In the genomic region with DNA sequence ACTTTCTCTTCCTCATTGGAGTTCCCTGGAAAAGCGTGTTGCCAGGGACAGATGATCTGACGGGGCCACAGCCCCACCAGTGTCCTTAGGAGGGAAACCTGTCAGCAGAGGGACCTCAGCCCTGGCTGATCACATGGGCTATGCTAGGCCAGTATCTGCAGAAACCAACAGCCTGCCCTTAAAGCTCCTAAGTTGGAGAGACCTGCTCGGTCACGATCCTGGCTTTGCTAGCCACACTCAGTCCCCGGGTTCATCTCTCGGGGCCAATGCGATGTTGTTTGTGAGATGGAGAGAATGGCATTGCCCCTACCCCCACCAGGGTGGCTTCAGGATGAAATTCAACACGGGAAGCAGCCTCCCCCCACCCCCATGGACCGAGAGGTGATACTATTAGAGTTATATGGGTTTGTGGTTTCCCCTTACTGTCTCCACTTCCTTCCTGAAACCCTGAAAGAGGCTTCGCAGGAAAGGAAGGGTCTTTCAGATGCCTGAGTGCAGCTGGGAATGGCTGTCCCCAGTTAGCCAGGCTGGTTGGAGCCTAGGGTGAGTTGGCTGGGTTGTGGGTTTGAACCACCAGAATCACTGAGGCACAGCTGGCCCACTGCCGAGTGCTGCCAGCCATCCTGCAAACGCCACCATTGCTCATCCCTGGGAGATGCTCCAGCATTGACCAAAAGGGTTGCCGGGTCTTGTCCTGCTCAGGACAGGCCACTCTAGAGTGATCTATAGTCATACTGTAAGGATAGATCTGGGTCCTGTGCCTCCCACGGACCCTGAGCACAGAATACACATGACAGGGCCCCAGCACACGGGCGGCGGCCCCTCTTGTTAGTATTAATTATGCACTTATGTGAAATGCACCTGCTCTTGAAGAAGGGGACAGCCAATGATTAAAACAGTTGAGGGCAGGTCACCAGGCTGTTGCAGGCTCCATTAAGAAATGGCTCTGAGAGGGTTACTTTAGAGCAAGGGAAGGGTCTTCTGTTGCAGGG, we compare ENCODE assay signal across 7 cellular contexts. TPM values are rescaled to one million over a fixed set of nuclear protein-coding genes. Genes with fewer than 3 reads are reported as not detected.
DNase-seq lines count a peak whose midpoint lies in the region; ATAC-seq and TF ChIP-seq lines count a peak whose summit lies in the region.

No MANE protein-coding gene starts in this region.

- no peaks in the 10 kb centered on the region for H3K9me3 ChIP-seq in body of pancreas
- no peaks in the 10 kb centered on the region for H3K9me3 ChIP-seq in ascending aorta

- H3K4me3 ChIP-seq in body of pancreas (no peak overlapping the region), ascending aorta (no peak overlapping the region)

- peak overlapping the region; percentile 73 for H3K4me3 Mint-ChIP-seq in activated T-cell treated with anti-CD3 and anti-CD28 coated beads, Interleukin-2, amount 50 U/mL, for 4 hours

- H3K27ac ChIP-seq in body of pancreas (peak overlapping the region in 2 of 4 donors; percentile 25 to 80), ascending aorta (no peak overlapping the region)

- peaks cover 54% of the 10 kb centered on the region for H3K4me1 ChIP-seq in body of pancreas
- peaks cover 3 to 11% of the 10 kb centered on the region in 2 donors for H3K4me1 ChIP-seq in ascending aorta

- peak; percentile 80 for DNase-seq in HT1080 (ENCODE audit: low read depth)
- no peak for DNase-seq in activated T-cell treated with anti-CD3 and anti-CD28 coated beads, Interleukin-2, amount 50 U/mL, for 4 hours
- DNase-seq in renal cortical epithelial cell (ENCODE audit: low read depth) = peak; percentile 42
- DNase-seq in body of pancreas = no peak
- no peak for DNase-seq in ascending aorta (ENCODE audit: low spot score in 2 of 2)
- DNase-seq in hepatic stellate cell (ENCODE audit: low spot score) = no peak

- no peak for TF ChIP-seq POLR2A in body of pancreas (IDR thresholded peaks at IDR 0.05)

- H3K36me3 ChIP-seq in body of pancreas (replicated peaks in 1 of 2; ENCODE audit: insufficient read depth in 1 of 2, low read depth in 2 of 2) (no peaks in the 10 kb centered on the region), ascending aorta (no peaks in the 10 kb centered on the region)

- WGBS in body of pancreas, 2 donors = 67 to 75% methylated on average over 10 to 17 of the region's 17 CpGs

- H3K36me3 Mint-ChIP-seq in activated T-cell treated with anti-CD3 and anti-CD28 coated beads, Interleukin-2, amount 50 U/mL, for 4 hours (ENCODE audit: insufficient read depth) = no peaks in the 10 kb centered on the region

- H3K27me3 Mint-ChIP-seq in activated T-cell treated with anti-CD3 and anti-CD28 coated beads, Interleukin-2, amount 50 U/mL, for 4 hours (ENCODE audit: low read depth) = peaks cover 16% of the 10 kb centered on the region

- intact Hi-C loops in body of pancreas (cut with DNase I) = no loop called here
- intact Hi-C loops in ascending aorta (cut with DNase I) = no loop called here

- H3K4me1 Mint-ChIP-seq in activated T-cell treated with anti-CD3 and anti-CD28 coated beads, Interleukin-2, amount 50 U/mL, for 4 hours (ENCODE audit: low read depth) = peaks cover 38% of the 10 kb centered on the region

- no peaks in the 10 kb centered on the region for H3K9me3 Mint-ChIP-seq in activated T-cell treated with anti-CD3 and anti-CD28 coated beads, Interleukin-2, amount 50 U/mL, for 4 hours

- peak; percentile 52 for ATAC-seq in GM19351 (IDR thresholded peaks at IDR 0.05; ENCODE audit: unreplicated experiment)
- ATAC-seq in activated T-cell treated with anti-CD3 and anti-CD28 coated beads, Interleukin-2, amount 50 U/mL, for 4 hours = peak; percentile 51 to 54
- ATAC-seq in body of pancreas = no peak

- no peak for TF ChIP-seq CTCF in body of pancreas (IDR thresholded peaks at IDR 0.05)
- TF ChIP-seq CTCF in ascending aorta (IDR thresholded peaks at IDR 0.05) = no peak

- H3K27me3 ChIP-seq in body of pancreas = no peaks in the 10 kb centered on the region
- H3K27me3 ChIP-seq in ascending aorta = no peaks in the 10 kb centered on the region

RNA-seq across cellular contexts. Expression of gene RMI2, which starts 16.8 kb away (rescaled TPM):
- total RNA-seq in HT1080 (2014; rRNA removed; shearing (Covaris generic)) = 9.4 and 14.2 TPM in 2 replicates
- polyA plus RNA-seq in HT1080 (2015; cell fraction: cytosol; rRNA removed) = 26.9 and 28.2 TPM in 2 replicates
- 14.3 and 17.4 TPM in 2 replicates for polyA plus RNA-seq in HT1080 (2015; cell fraction: nucleus; rRNA removed)
- total RNA-seq in activated T-cell treated with anti-CD3 and anti-CD28 coated beads, Interleukin-2, amount 50 U/mL, for 4 hours = 10 to 100 TPM in 2 of 3 donors, 1 to 10 TPM in 1; 5.5 to 12.9 (median 12.8) TPM
- total RNA-seq in renal cortical epithelial cell (6.0 and 7.3 TPM in 2 replicates), body of pancreas (1 to 10 TPM; 1.3 to 3.0 TPM), ascending aorta (not detected)

Comparison
In these comparisons a context has a peak if more than half of its experiments do, and no peak if none do; other contexts are left out.
1. DNase-seq: peak in HT1080 (single experiment) and renal cortical epithelial cell (single experiment); none in activated T-cell treated with anti-CD3 and anti-CD28 coated beads, Interleukin-2, amount 50 U/mL, for 4 hours (single experiment), body of pancreas (0 of 4), ascending aorta (0 of 2) and hepatic stellate cell (single experiment).